Comparison of ENCODE assay signal across 11 cellular contexts in the genomic region with DNA sequence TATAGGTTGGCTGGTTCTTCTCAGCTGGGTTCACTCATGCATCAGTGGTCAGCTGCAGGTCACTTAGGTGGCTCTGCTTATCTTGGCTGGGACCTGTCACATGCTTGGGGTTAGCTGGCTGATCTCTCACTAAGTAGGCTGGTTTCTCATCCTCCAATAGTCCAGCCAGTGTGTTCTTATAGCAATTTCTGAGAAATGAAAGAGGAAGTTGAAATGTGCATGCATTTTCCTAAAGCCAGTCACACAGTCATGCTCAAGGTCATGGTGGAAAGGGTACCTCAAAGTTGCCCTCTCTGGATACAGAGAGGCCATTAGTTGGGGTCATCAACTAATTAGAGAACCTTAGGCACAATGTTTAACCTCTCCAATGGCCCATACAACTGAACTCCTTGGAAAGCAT.
DNase-seq lines count a peak whose midpoint lies in the region; ATAC-seq and TF ChIP-seq lines count a peak whose summit lies in the region.
"Had no signal": no experiment of that assay in that cellular context is flagged by ENCODE, and none has a peak within 500 bp of the region (broad histone marks: within the 10 kb centered on the region; RNA-seq: fewer than 3 reads in every experiment).

No MANE protein-coding gene starts in this region.

- H3K9ac ChIP-seq in BLaER1 treated with 17β-estradiol and CSF1 and Interleukin-3, amounts not matched to agents 10 nM and 100 nM, result no peak overlapping the region
- H3K9ac ChIP-seq in smooth muscle cell (ENCODE audit: low read depth), result no peak overlapping the region

- no peaks in the 10 kb centered on the region for H3K36me3 ChIP-seq in BLaER1 treated with 17β-estradiol and CSF1 and Interleukin-3, amounts not matched to agents 10 nM and 100 nM
- no peaks in the 10 kb centered on the region for H3K36me3 ChIP-seq in smooth muscle cell (ENCODE audit: low read depth)

- DNase-seq in NOMO-1 (lab: John Stamatoyannopoulos, UW; ENCODE audit: unreplicated experiment in 2 of 2) (peak; percentile 56 to 79), left ventricle myocardium superior (no peak), NCI-H510A treated with DMSO at 0.1 percent for 48 hours (lab: John Stamatoyannopoulos, UW) (no peak), smooth muscle cell (lab: John Stamatoyannopoulos, UW; ENCODE audit: unreplicated experiment) (no peak), anterior cingulate cortex (lab: John Stamatoyannopoulos, UW) (no peak)
- DNase-seq: retina, T-helper 1 cell had no signal

- H3K4me2 ChIP-seq in BLaER1 treated with 17β-estradiol and CSF1 and Interleukin-3, amounts not matched to agents 10 nM and 100 nM, result peak overlapping the region in 6 of 11 experiments; percentile 11 to 75 (median 33); a peak in 7 of 22 replicates
- H3K4me2 ChIP-seq in smooth muscle cell, result no peak overlapping the region
- H3K4me2 ChIP-seq: A549 had no signal

- H4K20me1 ChIP-seq in BLaER1 treated with 17β-estradiol and CSF1 and Interleukin-3, amounts not matched to agents 10 nM and 100 nM, result peaks cover 0 to 40% (median 9%) of the 10 kb centered on the region in 11 experiments; a peak in 12 of 22 replicates
- H4K20me1 ChIP-seq in smooth muscle cell (ENCODE audit: low read depth), result no peaks in the 10 kb centered on the region

- intact Hi-C loops in left ventricle myocardium superior (cut with micrococcal nuclease), result no loop called here

- H2AFZ ChIP-seq in smooth muscle cell (ENCODE audit: low read depth), result no peak overlapping the region

- no peaks in the 10 kb centered on the region for H3K9me3 ChIP-seq in BLaER1 treated with 17β-estradiol and CSF1 and Interleukin-3, amounts not matched to agents 10 nM and 100 nM (replicated peaks in 1 of 11)
- no peaks in the 10 kb centered on the region for H3K9me3 ChIP-seq in smooth muscle cell (replicated peaks; ENCODE audit: low read depth)
- H3K9me3 ChIP-seq: A549 had no signal

- no peaks in the 10 kb centered on the region for H3K79me2 ChIP-seq in smooth muscle cell (ENCODE audit: low read depth)

- peaks cover 23 to 41% (median 27%) of the 10 kb centered on the region in 10 experiments for H3K4me1 ChIP-seq in BLaER1 treated with 17β-estradiol and CSF1 and Interleukin-3, amounts not matched to agents 10 nM and 100 nM
- peaks cover 20% of the 10 kb centered on the region for H3K4me1 ChIP-seq in smooth muscle cell (ENCODE audit: low read depth)
- H3K4me1 ChIP-seq: A549 had no signal

- peak; percentile 78 for ATAC-seq in GM19397 (IDR thresholded peaks at IDR 0.05; ENCODE audit: unreplicated experiment)
- ATAC-seq in HG02981 (IDR thresholded peaks at IDR 0.05; ENCODE audit: unreplicated experiment), result peak; percentile 80
- ATAC-seq in left ventricle myocardium superior, result no peak
- ATAC-seq: A549 had no signal

- peaks cover 9% of the 10 kb centered on the region for H3F3A ChIP-seq in smooth muscle cell (ENCODE audit: low read depth)

- H3K27ac ChIP-seq in BLaER1 treated with 17β-estradiol and CSF1 and Interleukin-3, amounts not matched to agents 10 nM and 100 nM, result no peak overlapping the region
- H3K27ac ChIP-seq in smooth muscle cell (ENCODE audit: low read depth), result no peak overlapping the region
- H3K27ac ChIP-seq: A549 had no signal

- TF ChIP-seq CTCF in smooth muscle cell (IDR thresholded peaks at IDR 0.05; ENCODE audit: borderline replicate concordance, insufficient read depth, poor library complexity, severe bottlenecking), result no peak

- H3K4me3 ChIP-seq in BLaER1 treated with 17β-estradiol and CSF1 and Interleukin-3, amounts not matched to agents 10 nM and 100 nM, result no peak overlapping the region
- no peak overlapping the region for H3K4me3 ChIP-seq in smooth muscle cell
- H3K4me3 ChIP-seq: A549 had no signal

- peaks cover 21 to 60% (median 37%) of the 10 kb centered on the region in 11 experiments for H3K27me3 ChIP-seq in BLaER1 treated with 17β-estradiol and CSF1 and Interleukin-3, amounts not matched to agents 10 nM and 100 nM
- no peaks in the 10 kb centered on the region for H3K27me3 ChIP-seq in smooth muscle cell (ENCODE audit: low read depth)

Comparison
In these comparisons a context has a peak if more than half of its experiments do, and no peak if none do; other contexts are left out.
1. DNase-seq: peak in NOMO-1 (2 of 2); none in left ventricle myocardium superior (single experiment), NCI-H510A treated with DMSO at 0.1 percent for 48 hours (single experiment), smooth muscle cell (single experiment) and anterior cingulate cortex (0 of 58).